Comparison of ENCODE assay signal across 14 cellular contexts in genomic region chr22:48893288-48894063, GRCh38.
"Had no signal": no experiment of that assay in that cellular context is flagged by ENCODE, and none has a peak within 500 bp of the region (broad histone marks: within the 10 kb centered on the region; RNA-seq: fewer than 3 reads in every experiment).

No MANE protein-coding gene starts in this region.

- H3K27ac Mint-ChIP-seq: activated CD4-positive, alpha-beta memory T cell treated with anti-CD3 and anti-CD28 coated beads, Interleukin-2, amount 10 ng/mL, durations not matched to agents 7 days and 5 days; stimulated activated memory B cell treated with anti-CD40 and anti-IgM and Interleukin-4, amounts not matched to agents 10 μg/mL and 1 μg/mL and 100 μg/mL, for 72 hours had no signal

- H3K27me3 Mint-ChIP-seq: activated CD4-positive, alpha-beta memory T cell treated with anti-CD3 and anti-CD28 coated beads, Interleukin-2, amount 10 ng/mL, durations not matched to agents 7 days and 5 days had no signal

- H3K4me3 ChIP-seq: gastroesophageal sphincter, heart right ventricle, lower lobe of right lung, pancreas, transverse colon had no signal

- ATAC-seq: gastroesophageal sphincter; heart right ventricle; left cardiac atrium; lower lobe of right lung; pancreas; stimulated activated memory B cell treated with anti-CD40 and anti-IgM and Interleukin-4, amounts not matched to agents 10 μg/mL and 1 μg/mL and 100 μg/mL, for 72 hours had no signal

- H3K4me1 ChIP-seq: gastroesophageal sphincter, heart right ventricle, lower lobe of right lung, pancreas, transverse colon had no signal

- H3K4me3 Mint-ChIP-seq: activated CD4-positive, alpha-beta memory T cell treated with anti-CD3 and anti-CD28 coated beads, Interleukin-2, amount 10 ng/mL, durations not matched to agents 7 days and 5 days; stimulated activated memory B cell treated with anti-CD40 and anti-IgM and Interleukin-4, amounts not matched to agents 10 μg/mL and 1 μg/mL and 100 μg/mL, for 72 hours had no signal

- H3K9me3 Mint-ChIP-seq: activated CD4-positive, alpha-beta memory T cell treated with anti-CD3 and anti-CD28 coated beads, Interleukin-2, amount 10 ng/mL, durations not matched to agents 7 days and 5 days; stimulated activated memory B cell treated with anti-CD40 and anti-IgM and Interleukin-4, amounts not matched to agents 10 μg/mL and 1 μg/mL and 100 μg/mL, for 72 hours had no signal

- DNase-seq: activated CD4-positive, alpha-beta memory T cell treated with anti-CD3 and anti-CD28 coated beads, Interleukin-2, amount 10 ng/mL, durations not matched to agents 7 days and 5 days; activated CD4-positive, alpha-beta T cell treated with anti-CD3 and anti-CD28 coated beads for 4 hours; activated naive CD4-positive, alpha-beta T cell; heart right ventricle; left cardiac atrium; lower lobe of right lung; stimulated activated CD4-positive, alpha-beta T cell treated with anti-CD3 and anti-CD28 coated beads, Interleukin-12 subunit alpha, Interleukin-12 subunit beta, amount 100 ng/mL, for 4 hours; T-helper 1 cell; T1000; transverse colon had no signal

- FAIRE-seq: endometrium, pancreas had no signal

- H3K4me1 Mint-ChIP-seq: activated CD4-positive, alpha-beta memory T cell treated with anti-CD3 and anti-CD28 coated beads, Interleukin-2, amount 10 ng/mL, durations not matched to agents 7 days and 5 days; stimulated activated memory B cell treated with anti-CD40 and anti-IgM and Interleukin-4, amounts not matched to agents 10 μg/mL and 1 μg/mL and 100 μg/mL, for 72 hours had no signal

- H3K9me3 ChIP-seq: lower lobe of right lung, pancreas, transverse colon had no signal

- H3K27ac ChIP-seq: gastroesophageal sphincter, heart right ventricle, lower lobe of right lung, pancreas, transverse colon had no signal

- H3K36me3 Mint-ChIP-seq: stimulated activated memory B cell treated with anti-CD40 and anti-IgM and Interleukin-4, amounts not matched to agents 10 μg/mL and 1 μg/mL and 100 μg/mL, for 72 hours had no signal

- H3K27me3 ChIP-seq: pancreas, transverse colon had no signal

- H3K36me3 ChIP-seq: gastroesophageal sphincter, heart right ventricle, lower lobe of right lung, pancreas, transverse colon had no signal
